9 cellular contexts compared by ENCODE assay signal in genomic region chr3:75906555-75907112, GRCh38.
A peak's percentile ranks its signal among the peaks of the same experiment; 100 is the strongest.
DNase-seq lines count a peak whose midpoint lies in the region; ATAC-seq, FAIRE-seq and TF ChIP-seq lines count a peak whose summit lies in the region.
"Had no signal": no experiment of that assay in that cellular context is flagged by ENCODE, and none has a peak within 500 bp of the region (broad histone marks: within the 10 kb centered on the region; RNA-seq: fewer than 3 reads in every experiment).

No MANE protein-coding gene starts in this region.

- no peaks in the 10 kb centered on the region for H3K27me3 ChIP-seq in right cardiac atrium (ENCODE audit: control insufficient read depth, insufficient read depth)
- peaks cover 29% of the 10 kb centered on the region for H3K27me3 ChIP-seq in left ventricle myocardium inferior (ENCODE audit: low read depth)
- H3K27me3 ChIP-seq in kidney epithelial cell (ENCODE audit: control insufficient read depth, insufficient read depth, low read length), result no peaks in the 10 kb centered on the region
- no peaks in the 10 kb centered on the region for H3K27me3 ChIP-seq in aorta (ENCODE audit: control insufficient read depth in 1 of 2, insufficient read depth in 2 of 2, low read length in 1 of 2)
- no peaks in the 10 kb centered on the region for H3K27me3 ChIP-seq in SJCRH30

- no peaks in the 10 kb centered on the region for H3K4me1 ChIP-seq in right cardiac atrium (ENCODE audit: control insufficient read depth, insufficient read depth, low read length)
- H3K4me1 ChIP-seq in left ventricle myocardium inferior, result no peaks in the 10 kb centered on the region
- no peaks in the 10 kb centered on the region for H3K4me1 ChIP-seq in aorta (ENCODE audit: control insufficient read depth in 1 of 2, insufficient read depth in 2 of 2, low read length in 2 of 2)
- no peaks in the 10 kb centered on the region for H3K4me1 ChIP-seq in SJCRH30

- in situ Hi-C loops in astrocyte of the cerebellum (cut with HindIII; ENCODE audit: low sequenced_read_pairs), result no loop called here

- H3K9me3 ChIP-seq in right cardiac atrium (ENCODE audit: control insufficient read depth, low read length) (no peaks in the 10 kb centered on the region), left ventricle myocardium inferior (replicated peaks) (no peaks in the 10 kb centered on the region), aorta (ENCODE audit: control insufficient read depth, low read length) (no peaks in the 10 kb centered on the region), SJCRH30 (replicated peaks) (no peaks in the 10 kb centered on the region)

- intact Hi-C loops in right cardiac atrium (cut with DNase I), result no loop called here
- intact Hi-C loops in left ventricle myocardium inferior (cut with micrococcal nuclease), result no loop called here
- intact Hi-C loops in aorta (cut with DNase I), result no loop called here

- WGBS in right cardiac atrium, result 2% methylated on average over 37 of the region's 37 CpGs
- 0 to 2% methylated on average over 37 of the region's 37 CpGs for WGBS in aorta, 2 donors

- H3K4me3 ChIP-seq in right cardiac atrium (ENCODE audit: low read length) (no peak overlapping the region), left ventricle myocardium inferior (no peak overlapping the region), astrocyte of the cerebellum (ENCODE audit: low read depth, low read length) (peak overlapping the region; percentile 75), kidney epithelial cell (ENCODE audit: low read depth, low read length) (peak overlapping the region; percentile 44), aorta (ENCODE audit: low read length in 2 of 2) (no peak overlapping the region), SJCRH30 (no peak overlapping the region)

- TF ChIP-seq CTCF in left ventricle myocardium inferior (IDR thresholded peaks at IDR 0.05; ENCODE audit: borderline replicate concordance), result no peak
- peak; percentile 58 for TF ChIP-seq CTCF in astrocyte of the cerebellum (IDR thresholded peaks at IDR 0.05; ENCODE audit: low read depth, low read length, missing control alignments)
- peak; percentile 56 for TF ChIP-seq CTCF in kidney epithelial cell (IDR thresholded peaks at IDR 0.05; ENCODE audit: insufficient read depth, low read length, poor library complexity, severe bottlenecking)

- no peak for ATAC-seq in right cardiac atrium
- peak; percentile 44 for ATAC-seq in aorta (ENCODE audit: low FRiP score)
- ATAC-seq: HCT116 had no signal

- no peak for TF ChIP-seq POLR2A in GM12892 (IDR thresholded peaks at IDR 0.05; ENCODE audit: low read depth, low read length)

- DNase-seq in right cardiac atrium (peak in 2 of 3 donors; percentile 20 to 34), left ventricle myocardium inferior (no peak), astrocyte of the cerebellum (ENCODE audit: low read depth) (peak; percentile 41), kidney epithelial cell (ENCODE audit: low read depth) (peak; percentile 7), aorta (peak; percentile 37 to 74), SJCRH30 (no peak), foreskin melanocyte (no peak), GM12892 (ENCODE audit: insufficient read length) (no peak)

- H3K36me3 ChIP-seq in left ventricle myocardium inferior (no peaks in the 10 kb centered on the region), kidney epithelial cell (ENCODE audit: control insufficient read depth, insufficient read depth, low read length) (no peaks in the 10 kb centered on the region), aorta (ENCODE audit: control insufficient read depth in 1 of 2, insufficient read depth in 2 of 2, low read length in 1 of 2) (no peaks in the 10 kb centered on the region), SJCRH30 (no peaks in the 10 kb centered on the region)

- FAIRE-seq in GM12892 (lab: Jason Lieb, UNC), result no peak

- no peak overlapping the region for H3K27ac ChIP-seq in right cardiac atrium (ENCODE audit: low read length)
- H3K27ac ChIP-seq in left ventricle myocardium inferior (replicated peaks), result no peak overlapping the region
- no peak overlapping the region for H3K27ac ChIP-seq in aorta (ENCODE audit: low read depth in 1 of 2, low read length in 2 of 2)
- H3K27ac ChIP-seq in SJCRH30, result no peak overlapping the region

Comparison
In these comparisons a context has a peak if more than half of its experiments do, and no peak if none do; other contexts are left out.
1. DNase-seq: peak in right cardiac atrium (2 of 3), astrocyte of the cerebellum (single experiment), kidney epithelial cell (single experiment) and aorta (2 of 2); none in left ventricle myocardium inferior (single experiment), SJCRH30 (0 of 2), foreskin melanocyte (single experiment) and GM12892 (single experiment).
2. H3K4me3 ChIP-seq: peak in astrocyte of the cerebellum (single experiment) and kidney epithelial cell (single experiment); none in right cardiac atrium (single experiment), left ventricle myocardium inferior (single experiment), aorta (0 of 2) and SJCRH30 (single experiment).